1 cellular context compared by ENCODE assay signal in the genomic region with DNA sequence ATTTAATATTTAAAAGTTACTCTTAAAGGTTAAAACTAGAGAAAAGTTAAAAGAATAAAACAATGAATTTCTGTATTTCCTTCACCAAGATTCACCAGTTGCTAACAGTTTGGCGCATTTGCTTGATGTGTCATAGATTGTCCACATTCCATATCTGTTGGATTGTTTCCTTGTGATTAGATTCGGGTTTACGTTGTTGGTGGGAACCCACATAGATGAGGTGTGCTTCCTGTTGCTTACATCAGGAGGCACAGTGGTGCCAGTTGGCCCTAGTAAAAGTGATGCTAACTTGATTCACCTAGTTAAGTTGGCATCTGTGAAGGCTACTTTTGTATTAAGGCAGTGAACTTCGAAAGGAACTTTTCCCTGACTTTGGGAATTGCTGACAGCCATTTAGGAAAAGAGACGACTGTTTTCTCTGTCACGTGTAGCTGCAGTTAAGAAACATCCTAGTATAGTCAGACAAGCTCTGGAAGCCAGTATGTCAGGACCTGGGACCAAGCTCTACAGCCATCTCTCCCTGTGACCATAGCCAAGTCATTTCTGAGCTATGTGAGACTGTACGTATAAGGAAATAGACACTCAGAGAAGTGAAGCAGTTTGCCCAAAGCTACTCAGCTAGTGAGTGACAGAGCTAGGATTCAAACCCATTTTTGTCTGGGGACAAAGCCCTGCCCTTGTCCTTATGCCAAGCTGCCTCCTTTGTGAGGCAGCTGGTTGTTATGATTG.
A peak's percentile ranks its signal among the peaks of the same experiment; 100 is the strongest.
TF ChIP-seq lines count a peak whose summit lies in the region.

No MANE protein-coding gene starts in this region.

TF ChIP-seq in HCT116, 20 proteins besides CTCF, POLR2A, EP300 and RAD21 (continued from another document):
- TF ChIP-seq EZH2phosphoT487 (IDR thresholded peaks at IDR 0.05; ENCODE audit: borderline replicate concordance) = no peak
- TF ChIP-seq, protein P1, sequence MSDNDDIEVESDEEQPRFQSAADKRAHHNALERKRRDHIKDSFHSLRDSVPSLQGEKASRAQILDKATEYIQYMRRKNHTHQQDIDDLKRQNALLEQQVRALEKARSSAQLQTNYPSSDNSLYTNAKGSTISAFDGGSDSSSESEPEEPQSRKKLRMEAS (IDR thresholded peaks at IDR 0.05) = peak; percentile 72; the same call in 1 of the 2 replicates
- TF ChIP-seq, protein P2, sequence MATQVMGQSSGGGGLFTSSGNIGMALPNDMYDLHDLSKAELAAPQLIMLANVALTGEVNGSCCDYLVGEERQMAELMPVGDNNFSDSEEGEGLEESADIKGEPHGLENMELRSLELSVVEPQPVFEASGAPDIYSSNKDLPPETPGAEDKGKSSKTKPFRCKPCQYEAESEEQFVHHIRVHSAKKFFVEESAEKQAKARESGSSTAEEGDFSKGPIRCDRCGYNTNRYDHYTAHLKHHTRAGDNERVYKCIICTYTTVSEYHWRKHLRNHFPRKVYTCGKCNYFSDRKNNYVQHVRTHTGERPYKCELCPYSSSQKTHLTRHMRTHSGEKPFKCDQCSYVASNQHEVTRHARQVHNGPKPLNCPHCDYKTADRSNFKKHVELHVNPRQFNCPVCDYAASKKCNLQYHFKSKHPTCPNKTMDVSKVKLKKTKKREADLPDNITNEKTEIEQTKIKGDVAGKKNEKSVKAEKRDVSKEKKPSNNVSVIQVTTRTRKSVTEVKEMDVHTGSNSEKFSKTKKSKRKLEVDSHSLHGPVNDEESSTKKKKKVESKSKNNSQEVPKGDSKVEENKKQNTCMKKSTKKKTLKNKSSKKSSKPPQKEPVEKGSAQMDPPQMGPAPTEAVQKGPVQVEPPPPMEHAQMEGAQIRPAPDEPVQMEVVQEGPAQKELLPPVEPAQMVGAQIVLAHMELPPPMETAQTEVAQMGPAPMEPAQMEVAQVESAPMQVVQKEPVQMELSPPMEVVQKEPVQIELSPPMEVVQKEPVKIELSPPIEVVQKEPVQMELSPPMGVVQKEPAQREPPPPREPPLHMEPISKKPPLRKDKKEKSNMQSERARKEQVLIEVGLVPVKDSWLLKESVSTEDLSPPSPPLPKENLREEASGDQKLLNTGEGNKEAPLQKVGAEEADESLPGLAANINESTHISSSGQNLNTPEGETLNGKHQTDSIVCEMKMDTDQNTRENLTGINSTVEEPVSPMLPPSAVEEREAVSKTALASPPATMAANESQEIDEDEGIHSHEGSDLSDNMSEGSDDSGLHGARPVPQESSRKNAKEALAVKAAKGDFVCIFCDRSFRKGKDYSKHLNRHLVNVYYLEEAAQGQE (IDR thresholded peaks at IDR 0.05; ENCODE audit: low read depth) = no peak
- TF ChIP-seq TCF7L2 (IDR thresholded peaks at IDR 0.05; ENCODE audit: borderline replicate concordance, extremely low read depth, insufficient read depth, insufficient read length) = no peak
- TF ChIP-seq CBX3 (IDR thresholded peaks at IDR 0.05; ENCODE audit: low read depth) = peak; percentile 73
- 0 out of 2 replicates have a peak, but pooled peaks have one; percentile 53 for TF ChIP-seq SRF (IDR thresholded peaks at IDR 0.05; ENCODE audit: low read depth)
- peak; percentile 32; the same call in 1 of the 2 replicates for TF ChIP-seq SIN3A (IDR thresholded peaks at IDR 0.05; ENCODE audit: low read depth)
